In genomic region chr7:510782-511281, GRCh38 we compare ENCODE assay signal across 18 cellular contexts. TPM values are rescaled to one million over a fixed set of nuclear protein-coding genes. Genes with fewer than 3 reads are reported as not detected.
DNase-seq lines count a peak whose midpoint lies in the region; ATAC-seq, FAIRE-seq and TF ChIP-seq lines count a peak whose summit lies in the region.
"Had no signal": no experiment of that assay in that cellular context is flagged by ENCODE, and none has a peak within 500 bp of the region (broad histone marks: within the 10 kb centered on the region; RNA-seq: fewer than 3 reads in every experiment).

No MANE protein-coding gene starts in this region.

- no peaks in the 10 kb centered on the region for H3K9me3 ChIP-seq in NT2/D1 (ENCODE audit: insufficient read depth, low read length)
- no peaks in the 10 kb centered on the region for H3K9me3 ChIP-seq in H1 (ENCODE audit: insufficient read depth in 2 of 2, low read depth in 1 of 2, low read length in 1 of 2)
- H3K9me3 ChIP-seq in HepG2 (ENCODE audit: low read length): no peaks in the 10 kb centered on the region
- H3K9me3 ChIP-seq in psoas muscle: no peaks in the 10 kb centered on the region
- H3K9me3 ChIP-seq: A549 had no signal

- CTCF ChIA-PET in H1 (lab: Charles Lee; ENCODE audit: partially characterized antibody) (no interaction called here), HepG2 (lab: Yijun Ruan, JAX; ENCODE audit: low intra/inter-chr PET ratio, low total read pairs) (no interaction called here)

- peaks cover 7 to 16% of the 10 kb centered on the region in 2 experiments for H4K20me1 ChIP-seq in H1 (replicated peaks in 1 of 2; ENCODE audit: control insufficient read depth in 1 of 2, insufficient read depth in 2 of 2, low read length in 2 of 2)
- no peaks in the 10 kb centered on the region for H4K20me1 ChIP-seq in HepG2 (ENCODE audit: insufficient read depth, low read length)

- H3K27ac ChIP-seq in H1 (ENCODE audit: low read depth, low read length) (no peak overlapping the region; the same call in 1 of the 2 replicates), HepG2 (ENCODE audit: extremely low read length, insufficient read depth, low read length) (no peak overlapping the region), psoas muscle (no peak overlapping the region)
- H3K27ac ChIP-seq: C4-2B had no signal

- TF ChIP-seq POLR2A in H1 (IDR thresholded peaks at IDR 0.05; ENCODE audit: control extremely low read depth in 1 of 2, low read depth in 2 of 2, low read length in 2 of 2): no peak
- no peak for TF ChIP-seq POLR2A in HepG2 (IDR thresholded peaks at IDR 0.05; ENCODE audit: insufficient read depth in 1 of 2, low read depth in 2 of 2, low read length in 2 of 2)

- TF ChIP-seq EP300 in H1 (IDR thresholded peaks at IDR 0.05; ENCODE audit: borderline replicate concordance in 1 of 2, low read depth in 2 of 2, low read length in 2 of 2): no peak
- TF ChIP-seq EP300 in HepG2 (IDR thresholded peaks at IDR 0.05; ENCODE audit: low read depth in 2 of 2, low read length in 2 of 2): no peak
- no peak for TF ChIP-seq EP300 in HepG2 (CRISPR knock-in tag; IDR thresholded peaks at IDR 0.05; ENCODE audit: borderline replicate concordance)

- peak overlapping the region; percentile 48; the same call in 1 of the 2 replicates for H3K18ac ChIP-seq in H1 (ENCODE audit: extremely low read depth, low read length)

- H3K36me3 ChIP-seq in NT2/D1 (ENCODE audit: insufficient read depth, insufficient read length, low read length) (peaks cover 87% of the 10 kb centered on the region), H1 (ENCODE audit: control insufficient read depth in 2 of 4, insufficient read depth in 4 of 4, low read length in 3 of 4) (peaks cover 0 to 21% (median 6%) of the 10 kb centered on the region in 4 experiments; a peak in 6 of 8 replicates), HepG2 (replicated peaks in 1 of 2; ENCODE audit: control insufficient read depth in 1 of 2, insufficient read depth in 2 of 2, low read length in 2 of 2) (no peaks in the 10 kb centered on the region), psoas muscle (ENCODE audit: insufficient read depth in 1 of 2, low read depth in 1 of 2) (peaks cover 0 to 48% of the 10 kb centered on the region in 2 donors)

- H3K23me2 ChIP-seq in H1 (ENCODE audit: low read depth, low read length): no peaks in the 10 kb centered on the region

- peak overlapping the region; percentile 54 for H3K9ac ChIP-seq in NT2/D1 (ENCODE audit: insufficient read length, low read depth)
- no peak overlapping the region for H3K9ac ChIP-seq in H1 (replicated peaks in 1 of 4; ENCODE audit: extremely low read depth in 1 of 4, low read depth in 3 of 4, low read length in 3 of 4)
- H3K9ac ChIP-seq in HepG2 (ENCODE audit: insufficient read depth, low read depth, low read length): no peak overlapping the region

- no TSS peak for BruUV-seq in HepG2 (replicated peaks; lab: Mats Ljungman, UMichigan)

- ATAC-seq in HepG2: no peak
- ATAC-seq in psoas muscle: no peak
- ATAC-seq in HG02798 (IDR thresholded peaks at IDR 0.05; ENCODE audit: poor library complexity, unreplicated experiment): no peak
- ATAC-seq: A549, Panc1 had no signal

- TF ChIP-seq CTCF in H1 (IDR thresholded peaks at IDR 0.05; ENCODE audit: control extremely low read depth in 1 of 3, insufficient read depth in 1 of 3, low read depth in 1 of 3, low read length in 3 of 3) (no peak), HepG2 (CRISPR knock-in tag; IDR thresholded peaks at IDR 0.05) (no peak), psoas muscle (IDR thresholded peaks at IDR 0.05) (no peak)

- no peaks in the 10 kb centered on the region for H3K27me3 ChIP-seq in NT2/D1 (ENCODE audit: insufficient read depth, insufficient read length)
- H3K27me3 ChIP-seq in H1 (replicated peaks in 1 of 4; ENCODE audit: control insufficient read depth in 3 of 4, extremely low read depth in 1 of 4, insufficient read depth in 3 of 4, low read length in 3 of 4): no peaks in the 10 kb centered on the region; a peak in 1 of 7 replicates
- peaks cover 0 to 5% of the 10 kb centered on the region in 2 experiments; a peak in 2 of 5 replicates for H3K27me3 ChIP-seq in HepG2 (ENCODE audit: control insufficient read depth in 1 of 2, insufficient read depth in 2 of 2, low read length in 2 of 2)
- H3K27me3 ChIP-seq in psoas muscle (ENCODE audit: insufficient read depth in 3 of 3, low read length in 2 of 3): no peaks in the 10 kb centered on the region

- intact Hi-C loops in HepG2 (cut with micrococcal nuclease; ENCODE audit: unreplicated experiment): no loop called here
- intact Hi-C loops in psoas muscle (cut with DNase I): no loop called here

- POLR2A ChIA-PET in H1 (lab: Charles Lee; ENCODE audit: partially characterized antibody): no interaction called here
- POLR2A ChIA-PET in HepG2 (lab: Yijun Ruan, JAX): no interaction called here

- no peak overlapping the region for H3K14ac ChIP-seq in H1 (ENCODE audit: insufficient read length)

- no peak overlapping the region for H4K5ac ChIP-seq in H1 (ENCODE audit: insufficient read length, low read depth, low read length)

- no peaks in the 10 kb centered on the region; the same call in none of the 2 replicates for H3K79me1 ChIP-seq in H1 (ENCODE audit: low read depth, low read length)

- no peak for DNase-seq in NT2/D1 (ENCODE audit: low read depth, low spot score)
- DNase-seq in H1 (ENCODE audit: low read depth in 1 of 2, low spot score in 2 of 2): no peak
- no peak for DNase-seq in HepG2 (ENCODE audit: low spot score)
- DNase-seq in psoas muscle: peak; percentile 11 to 41
- no peak for DNase-seq in activated T-cell treated with anti-CD3 and anti-CD28 coated beads, Interleukin-2, amount 50 U/mL, for 48 hours
- DNase-seq in stimulated activated CD4-positive, alpha-beta T cell treated with anti-CD3 and anti-CD28 coated beads, Interleukin-4, amount 100 ng/mL, for 24 hours: no peak
- DNase-seq in NCI-H1930 (lab: John Stamatoyannopoulos, UW): no peak
- DNase-seq: Karpas-422, MM.1S, NCI-H1105, NCI-H1694 treated with DMSO at 0.1 percent for 48 hours, NCI-H2171, NCI-H774 had no signal

- H4K8ac ChIP-seq in H1 (ENCODE audit: extremely low read depth, insufficient read depth, low read length): peak overlapping the region; percentile 20; the same call in 1 of the 2 replicates

- H2BK120ac ChIP-seq in H1 (replicated peaks; ENCODE audit: low read depth, low read length): no peak overlapping the region

- H2AK5ac ChIP-seq in H1 (ENCODE audit: low read depth, low read length): no peak overlapping the region

- H3K56ac ChIP-seq in H1 (replicated peaks; ENCODE audit: insufficient read length, low read depth, low read length): no peak overlapping the region

- H2BK15ac ChIP-seq in H1 (ENCODE audit: low read length): 0 out of 2 replicates have a peak overlapping the region, but pooled peaks have one; percentile 16

- H2BK20ac ChIP-seq in H1 (ENCODE audit: low read length): no peak overlapping the region

- no peak overlapping the region for H3K23ac ChIP-seq in H1 (ENCODE audit: insufficient read length)

- TF ChIP-seq RAD21 in H1 (IDR thresholded peaks at IDR 0.05 in 1 of 2, conservative IDR thresholded peaks at IDR 0.05 in 1 of 2; ENCODE audit: low read depth in 2 of 2, low read length in 2 of 2): no peak
- TF ChIP-seq RAD21 in HepG2 (CRISPR knock-in tag; IDR thresholded peaks at IDR 0.05): no peak

- WGBS in H1 (ENCODE audit: extremely low coverage in 1 of 2, insufficient coverage in 1 of 2, insufficient read length in 1 of 2, insufficient replicate concordance in 2 of 2, low coverage in 1 of 2, low lambda C conversion rate in 2 of 2, missing lambda C conversion rate in 1 of 2), 2 experiments: 82% methylated on average over 21 of the region's 25 CpGs; no CpG with 5 or more reads in 1 of the 2 experiments
- 89% methylated on average over 25 of the region's 25 CpGs for WGBS in HepG2 (ENCODE audit: low lambda C conversion rate)
- WGBS in psoas muscle, 3 donors: 80 to 86% (median 86%) methylated on average over 25 of the region's 25 CpGs

- no peak overlapping the region for H3K4me3 ChIP-seq in NT2/D1 (ENCODE audit: insufficient read length, low read depth)
- H3K4me3 ChIP-seq in H1 (ENCODE audit: extremely low read depth in 1 of 4, insufficient read depth in 2 of 4, low read depth in 3 of 4, low read length in 4 of 4): no peak overlapping the region
- no peak overlapping the region for H3K4me3 ChIP-seq in HepG2 (replicated peaks in 1 of 3; ENCODE audit: insufficient read depth in 1 of 3, low read depth in 2 of 3, low read length in 3 of 3)
- no peak overlapping the region for H3K4me3 ChIP-seq in psoas muscle
- H3K4me3 ChIP-seq: A549 had no signal

- in situ Hi-C loops in HepG2 (cut with HindIII; ENCODE audit: extremely low pct_ligation_motif_present, low pct_unique_long_range_greater_than_20kb): no loop called here

- H4K91ac ChIP-seq in H1 (replicated peaks; ENCODE audit: insufficient read length, low read length): no peak overlapping the region

- no peak overlapping the region for H3K4ac ChIP-seq in H1 (replicated peaks; ENCODE audit: insufficient read length, low read depth, low read length)

- H3K79me2 ChIP-seq in H1 (ENCODE audit: control insufficient read depth in 1 of 2, insufficient read depth in 2 of 2, low read length in 2 of 2) (peaks cover 0 to 42% of the 10 kb centered on the region in 2 experiments; a peak in 3 of 4 replicates), HepG2 (ENCODE audit: insufficient read depth, low read length) (peaks cover 2% of the 10 kb centered on the region)

- no peak overlapping the region for H2BK12ac ChIP-seq in H1 (ENCODE audit: low read depth, low read length)

- H2BK5ac ChIP-seq in H1 (ENCODE audit: low read depth, low read length): no peak overlapping the region

- H3K4me2 ChIP-seq in H1 (ENCODE audit: insufficient read depth in 1 of 2, low read depth in 2 of 2, low read length in 2 of 2) (no peak overlapping the region), HepG2 (ENCODE audit: low read depth, low read length) (no peak overlapping the region)
- H3K4me2 ChIP-seq: A549 had no signal

- H2AFZ ChIP-seq in H1 (ENCODE audit: low read length): no peak overlapping the region
- no peak overlapping the region for H2AFZ ChIP-seq in HepG2 (ENCODE audit: low read length)

- H3K4me1 ChIP-seq in NT2/D1 (ENCODE audit: insufficient read depth, insufficient read length) (peaks cover 51% of the 10 kb centered on the region), H1 (replicated peaks in 1 of 4; ENCODE audit: control insufficient read depth in 3 of 4, insufficient read depth in 4 of 4, low read length in 3 of 4) (peaks cover 6 to 32% (median 15%) of the 10 kb centered on the region in 4 experiments), HepG2 (ENCODE audit: insufficient read depth, low read length) (no peaks in the 10 kb centered on the region), psoas muscle (peaks cover 25% of the 10 kb centered on the region)

- FAIRE-seq in H1 (lab: Jason Lieb, UNC) (no peak), HepG2 (lab: Jason Lieb, UNC) (no peak)
- FAIRE-seq: A549, H54 had no signal

RNA-seq across cellular contexts. Expression of gene PDGFA, which starts 8.8 kb away (rescaled TPM):
- total RNA-seq in H1 (2021; fragmentation: NEBNext Ultra II Directional; extraction: Animal tissue kit (Norgen Biotek cat#: 25700)): 38.0 and 43.0 TPM in 2 replicates
- 21.1 and 22.3 TPM in 2 replicates for polyA plus RNA-seq in H1 (2011; rRNA removed)
- 18.1 TPM for polyA plus RNA-seq in H1 (2011; cell fraction: cytosol; rRNA removed)
- polyA plus RNA-seq in H1 (2011; cell fraction: nucleus; rRNA removed): 42.6 TPM
- polyA plus RNA-seq in H1 (2012, experiment 1 of 2): 42.0 to 59.5 TPM (median 51.8 TPM) in 4 replicates
- 33.3 TPM for polyA plus RNA-seq in H1 (2012, experiment 2 of 2)
- 34.8 TPM for polyA plus RNA-seq in H1 (2013, experiment 1 of 2)
- polyA plus RNA-seq in H1 (2013, experiment 2 of 2): 38.8 TPM
- polyA minus RNA-seq in H1 (2011; rRNA and poly(A)+ RNA removed): 46.5 and 53.1 TPM in 2 replicates
- polyA minus RNA-seq in H1 (2011; cell fraction: cytosol; rRNA and poly(A)+ RNA removed): 78.2 TPM
- polyA minus RNA-seq in H1 (2011; cell fraction: nucleus; rRNA and poly(A)+ RNA removed): 31.0 TPM
- 0.80 and 1.5 TPM in 2 replicates for total RNA-seq in HepG2 (2016; rRNA removed; fragmentation: Illumina TruSeq; extraction: Trizol)
- total RNA-seq in HepG2 (2016; cell fraction: cytosol; rRNA removed; fragmentation: Illumina TruSeq; extraction: Trizol; ENCODE audit: low read depth): 1.1 and 1.6 TPM in 2 replicates
- 1.0 and 1.8 TPM in 2 replicates for total RNA-seq in HepG2 (2016; cell fraction: insoluble cytoplasmic fraction; rRNA removed; fragmentation: Illumina TruSeq; extraction: Trizol)
- total RNA-seq in HepG2 (2016; cell fraction: membrane; rRNA removed; fragmentation: Illumina TruSeq; extraction: Trizol): 2.6 and 3.0 TPM in 2 replicates
- 1.3 and 1.4 TPM in 2 replicates for total RNA-seq in HepG2 (2016; cell fraction: nucleus; rRNA removed; fragmentation: Illumina TruSeq; extraction: Trizol)
- 2.4 and 3.4 TPM in 2 replicates for polyA plus RNA-seq in HepG2 (2011; rRNA removed)
- polyA plus RNA-seq in HepG2 (2011; cell fraction: cytosol; rRNA removed): 1.2 and 2.1 TPM in 2 replicates
- polyA plus RNA-seq in HepG2 (2011; cell fraction: nucleus; rRNA removed): 2.9 and 5.0 TPM in 2 replicates
- 1.2 and 1.3 TPM in 2 replicates for polyA plus RNA-seq in HepG2 (2012)
- polyA plus RNA-seq in HepG2 (2016; cell fraction: cytosol; fragmentation: Illumina TruSeq; extraction: Trizol; ENCODE audit: low read depth): 0.57 and 0.60 TPM in 2 replicates
- 0.93 and 1.1 TPM in 2 replicates for polyA plus RNA-seq in HepG2 (2016; cell fraction: insoluble cytoplasmic fraction; fragmentation: Illumina TruSeq; extraction: Trizol; ENCODE audit: low read depth)
- polyA plus RNA-seq in HepG2 (2016; cell fraction: membrane; fragmentation: Illumina TruSeq; extraction: Trizol; ENCODE audit: low read depth): 1.1 TPM in 2 replicates
- 1.9 TPM in 2 replicates for polyA plus RNA-seq in HepG2 (2016; cell fraction: nucleus; fragmentation: Illumina TruSeq; extraction: Trizol; ENCODE audit: insufficient read depth, low read depth)
- 14.6 and 20.5 TPM in 2 replicates for polyA minus RNA-seq in HepG2 (2011; rRNA and poly(A)+ RNA removed; ENCODE audit: low replicate concordance)
- polyA minus RNA-seq in HepG2 (2011; cell fraction: cytosol; rRNA and poly(A)+ RNA removed): 4.8 and 15.5 TPM in 2 replicates
- 2.3 and 2.4 TPM in 2 replicates for polyA minus RNA-seq in HepG2 (2011; cell fraction: nucleus; rRNA and poly(A)+ RNA removed)
- 10 to 100 TPM; 13.9 to 30.4 (median 19.2) TPM for total RNA-seq in psoas muscle
- 10 to 100 TPM in 2 of 3 donors, 1 to 10 TPM in 1; 9.1 to 24.4 (median 15.3) TPM for polyA plus RNA-seq in psoas muscle

Comparison
In these comparisons a context has a peak if more than half of its experiments do, and no peak if none do; other contexts are left out.
1. DNase-seq: peak in psoas muscle (2 of 2); none in NT2/D1 (single experiment), H1 (0 of 2), HepG2 (single experiment), activated T-cell treated with anti-CD3 and anti-CD28 coated beads, Interleukin-2, amount 50 U/mL, for 48 hours (0 of 2), stimulated activated CD4-positive, alpha-beta T cell treated with anti-CD3 and anti-CD28 coated beads, Interleukin-4, amount 100 ng/mL, for 24 hours (single experiment) and NCI-H1930 (0 of 2).